ENCODE assay signal across 10 cellular contexts in the genomic region with DNA sequence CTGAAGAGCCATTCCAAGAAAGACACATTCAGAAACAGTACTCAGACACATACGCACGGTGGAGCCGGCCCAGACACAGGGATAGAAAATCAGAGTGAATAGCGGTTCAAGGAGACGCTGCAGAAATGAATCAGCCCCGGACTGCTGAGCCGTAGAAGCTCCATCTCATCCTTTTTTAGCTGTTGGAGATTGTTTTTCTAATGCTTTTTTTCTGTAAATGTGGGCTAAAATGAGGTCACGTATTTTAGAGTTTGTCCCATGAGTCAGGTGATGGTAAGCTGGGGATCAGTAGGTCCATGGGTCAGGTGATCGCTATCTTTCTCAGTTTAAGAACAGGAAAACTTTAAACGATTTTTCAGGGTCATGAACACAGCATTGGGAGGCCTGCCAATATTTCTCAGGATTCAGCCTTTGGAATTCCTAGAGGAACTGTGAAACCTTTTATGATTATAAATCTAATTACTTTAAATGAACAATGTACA.
DNase-seq lines count a peak whose midpoint lies in the region; ATAC-seq and TF ChIP-seq lines count a peak whose summit lies in the region.
"Had no signal": no experiment of that assay in that cellular context is flagged by ENCODE, and none has a peak within 500 bp of the region (broad histone marks: within the 10 kb centered on the region; RNA-seq: fewer than 3 reads in every experiment).

No MANE protein-coding gene starts in this region.

- no peak overlapping the region for H3K4me3 ChIP-seq in upper lobe of right lung

- TF ChIP-seq CTCF in H9 (conservative IDR thresholded peaks at IDR 0.05) (no peak), upper lobe of right lung (IDR thresholded peaks at IDR 0.05) (no peak)
- no peak for TF ChIP-seq CTCF in CD4-positive, alpha-beta T cell (IDR thresholded peaks at IDR 0.05)

- H3K27me3 ChIP-seq in H9 (ENCODE audit: insufficient read depth, low read length) (no peaks in the 10 kb centered on the region), upper lobe of right lung (no peaks in the 10 kb centered on the region)
- no peaks in the 10 kb centered on the region for H3K27me3 ChIP-seq in CD4-positive, alpha-beta T cell (ENCODE audit: control insufficient read depth, insufficient read depth, low read length)

- no peak overlapping the region for H2BK120ac ChIP-seq in H9 (ENCODE audit: low read depth, low read length, poor library complexity, severe bottlenecking)

- H3K36me3 Mint-ChIP-seq in H9 (ENCODE audit: insufficient read depth in 1 of 3, low read depth in 3 of 3): peaks cover 0 to 23% (median 5%) of the 10 kb centered on the region in 3 experiments; a peak in 4 of 7 replicates
- peaks cover 48% of the 10 kb centered on the region for H3K36me3 Mint-ChIP-seq in CD4-positive, alpha-beta T cell (ENCODE audit: low read depth)

- no peaks in the 10 kb centered on the region for H3K79me2 ChIP-seq in H9 (ENCODE audit: insufficient read depth, low read length)

- H3K4me1 Mint-ChIP-seq in H9: peaks cover 37 to 43% of the 10 kb centered on the region in 2 experiments
- H3K4me1 Mint-ChIP-seq in CD4-positive, alpha-beta T cell (ENCODE audit: low read depth): no peaks in the 10 kb centered on the region
- H3K4me1 Mint-ChIP-seq: activated CD4-positive, alpha-beta T cell treated with anti-CD3 and anti-CD28 coated beads for 36 hours had no signal

- DNase-seq in H9 (no peak), astrocyte of the hippocampus (ENCODE audit: low read depth, low spot score) (peak; percentile 89), left lobe of liver (ENCODE audit: low spot score) (peak; percentile 62), smooth muscle cell of the brain vasculature (ENCODE audit: low read depth, low spot score) (peak; percentile 31), NCI-H1092 treated with DMSO at 0.1 percent for 48 hours (lab: John Stamatoyannopoulos, UW) (no peak), upper lobe of right lung (no peak)
- no peak for DNase-seq in activated CD4-positive, alpha-beta T cell treated with anti-CD3 and anti-CD28 coated beads, Interleukin-2, amount 50 U/mL, for 48 hours
- no peak for DNase-seq in CD4-positive, alpha-beta T cell
- DNase-seq: activated CD4-positive, alpha-beta T cell treated with anti-CD3 and anti-CD28 coated beads for 36 hours had no signal

- no peak overlapping the region for H4K8ac ChIP-seq in H9 (replicated peaks; ENCODE audit: insufficient read length, low read depth, low read length)

- H3K4me1 ChIP-seq in H9 (ENCODE audit: insufficient read depth, low read length) (peaks cover 2% of the 10 kb centered on the region; the same call in 1 of the 2 replicates), upper lobe of right lung (no peaks in the 10 kb centered on the region)

- intact Hi-C loops in upper lobe of right lung (cut with DNase I): no loop called here
- intact Hi-C loops in CD4-positive, alpha-beta T cell (cut with DNase I, micrococcal nuclease): loop anchor here in 1 of 2 experiments (5.0 kb wide), 1 partner anchor 257 kb away; no protein-coding TSS in a partner anchor

- no peaks in the 10 kb centered on the region for H3K27me3 Mint-ChIP-seq in H9 (ENCODE audit: low read depth)
- H3K27me3 Mint-ChIP-seq in CD4-positive, alpha-beta T cell: no peaks in the 10 kb centered on the region
- H3K27me3 Mint-ChIP-seq: activated CD4-positive, alpha-beta T cell treated with anti-CD3 and anti-CD28 coated beads for 36 hours had no signal

- H3K4me2 ChIP-seq in H9 (ENCODE audit: insufficient read depth, insufficient read length, low read length): no peak overlapping the region
- H3K4me2 ChIP-seq: KMS-11 had no signal

- H2AFZ ChIP-seq in H9 (ENCODE audit: low read length): no peak overlapping the region

- no peak overlapping the region for H3K14ac ChIP-seq in H9 (ENCODE audit: insufficient read depth, low read length)

- H3K9me3 ChIP-seq in H9 (ENCODE audit: control insufficient read depth, low read depth, low read length): no peaks in the 10 kb centered on the region
- no peaks in the 10 kb centered on the region for H3K9me3 ChIP-seq in upper lobe of right lung
- no peaks in the 10 kb centered on the region for H3K9me3 ChIP-seq in CD4-positive, alpha-beta T cell (ENCODE audit: control insufficient read depth, low read length)

- H3K23ac ChIP-seq in H9 (ENCODE audit: insufficient read length, low read depth, low read length): no peak overlapping the region

- no peak overlapping the region for H3K18ac ChIP-seq in H9 (ENCODE audit: insufficient read length, low read depth, low read length)

- H4K91ac ChIP-seq in H9 (ENCODE audit: insufficient read length, low read depth, low read length): no peak overlapping the region

- H2AK5ac ChIP-seq in H9 (ENCODE audit: insufficient read length, low read length): no peak overlapping the region

- H2BK5ac ChIP-seq in H9 (ENCODE audit: insufficient read length, low read length): no peak overlapping the region

- H3K23me2 ChIP-seq in H9 (ENCODE audit: insufficient read length, low read depth, low read length, poor library complexity, severe bottlenecking): no peaks in the 10 kb centered on the region

- H2BK20ac ChIP-seq in H9 (ENCODE audit: low read depth, low read length, poor library complexity, severe bottlenecking): no peak overlapping the region

- no peak overlapping the region for H3K56ac ChIP-seq in H9 (ENCODE audit: insufficient read length, low read depth, low read length)

- POLR2A ChIA-PET in CD4-positive, alpha-beta T cell (lab: Charles Lee): no interaction called here

- H3K79me1 ChIP-seq in H9 (ENCODE audit: insufficient read depth, low read depth, low read length, poor library complexity, severe bottlenecking): no peaks in the 10 kb centered on the region

- H3K9ac ChIP-seq in H9 (ENCODE audit: extremely low read depth, insufficient read length, low read length): no peak overlapping the region
- H3K9ac ChIP-seq: KMS-11 had no signal

- no peak overlapping the region for H3K4me3 Mint-ChIP-seq in H9
- H3K4me3 Mint-ChIP-seq in CD4-positive, alpha-beta T cell: no peak overlapping the region
- H3K4me3 Mint-ChIP-seq: activated CD4-positive, alpha-beta T cell treated with anti-CD3 and anti-CD28 coated beads for 36 hours had no signal

- H3K27ac ChIP-seq in H9 (ENCODE audit: insufficient read length, low read depth, low read length) (no peak overlapping the region), upper lobe of right lung (no peak overlapping the region)
- no peak overlapping the region for H3K27ac ChIP-seq in CD4-positive, alpha-beta T cell (ENCODE audit: low read depth, low read length)
- H3K27ac ChIP-seq: KMS-11 had no signal

- peak overlapping the region; percentile 28 to 66 (median 62); a peak in 5 of 7 replicates for H3K27ac Mint-ChIP-seq in H9
- no peak overlapping the region for H3K27ac Mint-ChIP-seq in CD4-positive, alpha-beta T cell
- H3K27ac Mint-ChIP-seq: activated CD4-positive, alpha-beta T cell treated with anti-CD3 and anti-CD28 coated beads for 36 hours had no signal

- no peak overlapping the region for H4K5ac ChIP-seq in H9 (ENCODE audit: insufficient read length, low read depth, low read length)

- ATAC-seq in left lobe of liver (peak; percentile 84), upper lobe of right lung (no peak)
- ATAC-seq in CD4-positive, alpha-beta T cell (ENCODE audit: poor library complexity): no peak
- ATAC-seq: activated CD4-positive, alpha-beta T cell treated with anti-CD3 and anti-CD28 coated beads for 36 hours had no signal

- no peak overlapping the region for H3T11ph ChIP-seq in H9 (ENCODE audit: low read length)

- no peaks in the 10 kb centered on the region for H3K9me3 Mint-ChIP-seq in H9
- H3K9me3 Mint-ChIP-seq in CD4-positive, alpha-beta T cell: no peaks in the 10 kb centered on the region

- H2BK15ac ChIP-seq in H9 (ENCODE audit: low read depth, low read length): no peak overlapping the region

- CTCF ChIA-PET in CD4-positive, alpha-beta T cell (lab: Charles Lee): no interaction called here

- WGBS in H9 (ENCODE audit: extremely low coverage, insufficient read length, low lambda C conversion rate): no CpG with 5 or more reads among the region's 10 CpGs

- no peak overlapping the region for H3K4ac ChIP-seq in H9 (ENCODE audit: low read depth, low read length)

- H3K36me3 ChIP-seq in upper lobe of right lung: peaks cover 17% of the 10 kb centered on the region

- H4K20me1 ChIP-seq in H9 (ENCODE audit: control insufficient read depth, insufficient read depth, insufficient read length): no peaks in the 10 kb centered on the region

- H2BK12ac ChIP-seq in H9 (ENCODE audit: insufficient read length, low read depth, low read length): no peak overlapping the region

Comparison
In these comparisons a context has a peak if more than half of its experiments do, and no peak if none do; other contexts are left out.
1. DNase-seq: peak in astrocyte of the hippocampus (single experiment), left lobe of liver (single experiment) and smooth muscle cell of the brain vasculature (single experiment); none in H9 (single experiment), NCI-H1092 treated with DMSO at 0.1 percent for 48 hours (single experiment), upper lobe of right lung (single experiment), activated CD4-positive, alpha-beta T cell treated with anti-CD3 and anti-CD28 coated beads, Interleukin-2, amount 50 U/mL, for 48 hours (0 of 2) and CD4-positive, alpha-beta T cell (0 of 10).